Comparison of ENCODE assay signal across 32 cellular contexts in the genomic region with DNA sequence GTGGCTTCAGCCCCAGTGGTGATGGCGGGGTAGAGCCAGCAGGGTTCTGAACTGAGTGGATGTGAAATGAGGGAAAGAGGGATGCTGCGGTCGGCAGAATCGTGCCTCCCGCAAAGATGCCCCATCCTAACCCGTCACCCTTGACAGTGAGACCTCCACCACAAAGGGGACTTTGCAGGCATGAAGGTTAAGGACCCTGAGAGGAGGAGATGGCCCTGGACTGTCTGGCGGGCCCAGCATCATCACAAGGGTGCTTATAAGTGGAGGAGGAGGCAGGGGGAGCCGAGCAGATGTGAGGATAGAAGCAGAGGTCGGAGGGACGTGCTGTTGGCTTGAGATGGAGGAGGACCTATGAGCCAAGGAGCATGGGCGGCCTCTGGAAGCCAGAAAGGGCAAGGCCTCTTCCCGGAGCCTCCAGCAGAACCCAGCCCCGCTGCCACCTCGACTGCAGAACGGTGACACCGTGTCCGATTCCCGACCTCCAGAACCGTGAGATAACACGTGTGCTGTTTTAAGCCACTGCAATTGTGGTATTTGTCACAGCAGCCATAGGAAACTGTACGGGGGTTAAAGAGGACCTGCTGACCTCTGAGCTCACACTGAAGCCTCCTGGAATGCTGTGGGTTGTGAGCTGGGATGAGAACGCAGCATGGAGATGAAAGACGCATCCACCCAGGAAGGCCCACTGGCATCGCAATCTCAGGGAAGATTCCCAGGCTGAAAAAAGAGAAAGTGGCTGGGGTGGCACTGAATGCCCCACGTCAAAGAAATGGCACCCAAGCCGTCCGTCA. TPM values are rescaled to one million over a fixed set of nuclear protein-coding genes. Genes with fewer than 3 reads are reported as not detected.
A peak's percentile ranks its signal among the peaks of the same experiment; 100 is the strongest.
DNase-seq lines count a peak whose midpoint lies in the region; ATAC-seq, FAIRE-seq and TF ChIP-seq lines count a peak whose summit lies in the region.
"Had no signal": no experiment of that assay in that cellular context is flagged by ENCODE, and none has a peak within 500 bp of the region (broad histone marks: within the 10 kb centered on the region; RNA-seq: fewer than 3 reads in every experiment).

No MANE protein-coding gene starts in this region.

- 91 to 94% methylated on average over 27 of the region's 27 CpGs for WGBS in aorta, 2 donors

- peak overlapping the region; percentile 54 for H3K4me3 Mint-ChIP-seq in astrocyte (ENCODE audit: unreplicated experiment)
- no peak overlapping the region for H3K4me3 Mint-ChIP-seq in endothelial cell (ENCODE audit: unreplicated experiment)
- H3K4me3 Mint-ChIP-seq: activated CD8-positive, alpha-beta T cell treated with anti-CD3 and anti-CD28 coated beads for 36 hours; activated T-helper 1 cell treated with anti-CD3 and anti-CD28 coated beads, Interleukin-12 subunit alpha, Interleukin-12 subunit beta, Interleukin-2, Interleukin-4 antibody, amounts not matched to agents 30 ng/mL and 10 ng/mL and 1 ng/mL, durations not matched to agents 14 hours and 24 hours and 36 hours; brain; CD4-positive, CD25-positive, alpha-beta regulatory T cell; stimulated activated effector memory CD8-positive, alpha-beta T cell treated with anti-CD3 and anti-CD28 coated beads, Interleukin-12 subunit alpha, Interleukin-12 subunit beta, amount 100 ng/mL, for 72 hours had no signal

- H3K4me1 Mint-ChIP-seq in astrocyte (ENCODE audit: low read depth, unreplicated experiment) (peaks cover 15% of the 10 kb centered on the region), endothelial cell (ENCODE audit: unreplicated experiment) (peaks cover 27% of the 10 kb centered on the region)
- H3K4me1 Mint-ChIP-seq: CD4-positive, CD25-positive, alpha-beta regulatory T cell; stimulated activated effector memory CD8-positive, alpha-beta T cell treated with anti-CD3 and anti-CD28 coated beads, Interleukin-12 subunit alpha, Interleukin-12 subunit beta, amount 100 ng/mL, for 72 hours had no signal

- no peaks in the 10 kb centered on the region for H3K79me2 ChIP-seq in astrocyte (ENCODE audit: insufficient read depth, low read length)

- FAIRE-seq in astrocyte (lab: Jason Lieb, UNC) = no peak
- FAIRE-seq: GM19239, H54 had no signal

- H3K9ac ChIP-seq in astrocyte (ENCODE audit: low read length) = peak overlapping the region; percentile 8

- H2AFZ ChIP-seq in astrocyte (ENCODE audit: low read depth, low read length) = no peak overlapping the region

- peaks cover 19% of the 10 kb centered on the region for H3K4me1 ChIP-seq in astrocyte (ENCODE audit: insufficient read depth, low read length)
- peaks cover 22% of the 10 kb centered on the region for H3K4me1 ChIP-seq in lower lobe of right lung
- H3K4me1 ChIP-seq in aorta (ENCODE audit: control insufficient read depth in 1 of 2, insufficient read depth in 2 of 2, low read length in 2 of 2) = no peaks in the 10 kb centered on the region
- no peaks in the 10 kb centered on the region for H3K4me1 ChIP-seq in foreskin keratinocyte

- H3K4me3 ChIP-seq in astrocyte (ENCODE audit: insufficient read depth, low read depth, low read length) (no peak overlapping the region), lower lobe of right lung (no peak overlapping the region), aorta (ENCODE audit: low read length in 2 of 2) (no peak overlapping the region)
- H3K4me3 ChIP-seq: left lung, prostate gland, transverse colon had no signal

- H3K36me3 ChIP-seq in astrocyte (ENCODE audit: insufficient read depth, low read length) (no peaks in the 10 kb centered on the region), lower lobe of right lung (no peaks in the 10 kb centered on the region), aorta (ENCODE audit: control insufficient read depth in 1 of 2, insufficient read depth in 2 of 2, low read length in 1 of 2) (no peaks in the 10 kb centered on the region)
- H3K36me3 ChIP-seq: left lung, neutrophil, prostate gland, transverse colon had no signal

- peak; percentile 25 for DNase-seq in Right ventricle myocardium inferior (ENCODE audit: missing footprints)
- DNase-seq in cardiac septum (ENCODE audit: low spot score) = no peak
- peak; percentile 35 for DNase-seq in astrocyte (ENCODE audit: low read depth)
- DNase-seq in lower lobe of right lung = peak; percentile 40
- DNase-seq in aorta = peak; percentile 31 to 68
- DNase-seq in activated CD4-positive, alpha-beta T cell treated with anti-CD3 and anti-CD28 coated beads, Interleukin-2, amount 50 U/mL, for 4 hours = no peak
- no peak for DNase-seq in foreskin keratinocyte
- no peak for DNase-seq in endothelial cell (ENCODE audit: low spot score)
- DNase-seq: activated CD8-positive, alpha-beta memory T cell treated with anti-CD3 and anti-CD28 coated beads, Interleukin-2, amount 50 U/mL, for 48 hours; activated CD8-positive, alpha-beta T cell treated with anti-CD3 and anti-CD28 coated beads for 36 hours; activated naive CD4-positive, alpha-beta T cell treated with Interleukin-2 at 50 U/mL for 16 hours; CD4-positive, CD25-positive, alpha-beta regulatory T cell; DND-41; KG1; NCI-H1417; NCI-H2029 treated with DMSO at 0.1 percent for 48 hours; NCI-H2227 treated with DMSO at 0.1 percent for 48 hours; NCI-H526; PC-3; T-helper 2 cell; transverse colon had no signal

- H3K9me3 ChIP-seq in astrocyte (ENCODE audit: insufficient read depth, low read depth, low read length) (no peaks in the 10 kb centered on the region), lower lobe of right lung (no peaks in the 10 kb centered on the region), aorta (ENCODE audit: control insufficient read depth, low read length) (no peaks in the 10 kb centered on the region)
- H3K9me3 ChIP-seq: left lung, neutrophil, prostate gland, transverse colon had no signal

- H3K4me2 ChIP-seq in astrocyte (ENCODE audit: low read length) = peak overlapping the region; percentile 16

- H4K20me1 ChIP-seq in astrocyte (ENCODE audit: insufficient read depth, low read length) = no peaks in the 10 kb centered on the region

- no peak for ATAC-seq in Right ventricle myocardium inferior
- ATAC-seq in lower lobe of right lung = no peak
- ATAC-seq in aorta (ENCODE audit: low FRiP score) = no peak
- ATAC-seq in foreskin keratinocyte = no peak
- ATAC-seq: activated CD8-positive, alpha-beta T cell treated with anti-CD3 and anti-CD28 coated beads for 36 hours; left lung; PC-3; stimulated activated effector memory CD8-positive, alpha-beta T cell treated with anti-CD3 and anti-CD28 coated beads, Interleukin-12 subunit alpha, Interleukin-12 subunit beta, amount 100 ng/mL, for 72 hours had no signal

- H3K27me3 Mint-ChIP-seq in astrocyte (ENCODE audit: low read depth, unreplicated experiment) (peaks cover 28% of the 10 kb centered on the region), endothelial cell (ENCODE audit: unreplicated experiment) (peaks cover 7% of the 10 kb centered on the region)
- H3K27me3 Mint-ChIP-seq: brain had no signal

- H3K27ac ChIP-seq in astrocyte (ENCODE audit: low read depth, low read length) (no peak overlapping the region), lower lobe of right lung (no peak overlapping the region), aorta (ENCODE audit: low read depth in 1 of 2, low read length in 2 of 2) (no peak overlapping the region), foreskin keratinocyte (no peak overlapping the region)
- H3K27ac ChIP-seq: 22Rv1, left lung, neutrophil, prostate gland, transverse colon had no signal

- TF ChIP-seq CTCF in astrocyte (IDR thresholded peaks at IDR 0.05; ENCODE audit: insufficient read depth, low read depth, low read length) (no peak), lower lobe of right lung (IDR thresholded peaks at IDR 0.05) (no peak), foreskin keratinocyte (conservative IDR thresholded peaks at IDR 0.05) (no peak), endothelial cell (IDR thresholded peaks at IDR 0.05; ENCODE audit: unreplicated experiment) (no peak)

- H3K36me3 Mint-ChIP-seq in astrocyte (ENCODE audit: low read depth, unreplicated experiment) = peaks cover 3% of the 10 kb centered on the region
- H3K36me3 Mint-ChIP-seq in endothelial cell (ENCODE audit: low read depth, unreplicated experiment) = no peaks in the 10 kb centered on the region
- H3K36me3 Mint-ChIP-seq: brain; CD4-positive, CD25-positive, alpha-beta regulatory T cell; stimulated activated effector memory CD8-positive, alpha-beta T cell treated with anti-CD3 and anti-CD28 coated beads, Interleukin-12 subunit alpha, Interleukin-12 subunit beta, amount 100 ng/mL, for 72 hours had no signal

- H3K27ac Mint-ChIP-seq in astrocyte (ENCODE audit: unreplicated experiment) (peak overlapping the region; percentile 69), endothelial cell (ENCODE audit: unreplicated experiment) (no peak overlapping the region)
- H3K27ac Mint-ChIP-seq: activated CD8-positive, alpha-beta T cell treated with anti-CD3 and anti-CD28 coated beads for 36 hours; activated T-helper 1 cell treated with anti-CD3 and anti-CD28 coated beads, Interleukin-12 subunit alpha, Interleukin-12 subunit beta, Interleukin-2, Interleukin-4 antibody, amounts not matched to agents 30 ng/mL and 10 ng/mL and 1 ng/mL, durations not matched to agents 14 hours and 24 hours and 36 hours; CD4-positive, CD25-positive, alpha-beta regulatory T cell; stimulated activated effector memory CD8-positive, alpha-beta T cell treated with anti-CD3 and anti-CD28 coated beads, Interleukin-12 subunit alpha, Interleukin-12 subunit beta, amount 100 ng/mL, for 72 hours had no signal

- H3K9me3 Mint-ChIP-seq in astrocyte (ENCODE audit: unreplicated experiment) (peaks cover 7% of the 10 kb centered on the region), endothelial cell (ENCODE audit: unreplicated experiment) (no peaks in the 10 kb centered on the region)
- H3K9me3 Mint-ChIP-seq: activated CD8-positive, alpha-beta T cell treated with anti-CD3 and anti-CD28 coated beads for 36 hours; activated T-helper 1 cell treated with anti-CD3 and anti-CD28 coated beads, Interleukin-12 subunit alpha, Interleukin-12 subunit beta, Interleukin-2, Interleukin-4 antibody, amounts not matched to agents 30 ng/mL and 10 ng/mL and 1 ng/mL, durations not matched to agents 14 hours and 24 hours and 36 hours; CD4-positive, CD25-positive, alpha-beta regulatory T cell; stimulated activated effector memory CD8-positive, alpha-beta T cell treated with anti-CD3 and anti-CD28 coated beads, Interleukin-12 subunit alpha, Interleukin-12 subunit beta, amount 100 ng/mL, for 72 hours had no signal

- no peaks in the 10 kb centered on the region for H3K27me3 ChIP-seq in astrocyte (ENCODE audit: insufficient read depth, low read length)
- H3K27me3 ChIP-seq in lower lobe of right lung (ENCODE audit: low read depth) = no peaks in the 10 kb centered on the region
- H3K27me3 ChIP-seq in aorta (ENCODE audit: control insufficient read depth in 1 of 2, insufficient read depth in 2 of 2, low read length in 1 of 2) = no peaks in the 10 kb centered on the region
- peaks cover 15% of the 10 kb centered on the region for H3K27me3 ChIP-seq in foreskin keratinocyte
- H3K27me3 ChIP-seq: left lung, transverse colon had no signal

- intact Hi-C loops in Right ventricle myocardium inferior (cut with DNase I) = no loop called here
- intact Hi-C loops in cardiac septum (cut with DNase I) = no loop called here
- intact Hi-C loops in lower lobe of right lung (cut with DNase I) = no loop called here
- intact Hi-C loops in aorta (cut with DNase I) = no loop called here

RNA-seq across cellular contexts. Expression of a gene that starts 10.9 kb away (rescaled TPM):
- total RNA-seq in Right ventricle myocardium inferior (0.08 TPM), cardiac septum (0.19 TPM), astrocyte (not detected in 2 replicates), lower lobe of right lung (not detected), aorta (not detected), foreskin keratinocyte (not detected in 2 replicates), endothelial cell (ENCODE audit: unreplicated experiment) (not detected)
- polyA plus RNA-seq in aorta (not detected), foreskin keratinocyte (not detected in 2 replicates)
- total RNA-seq: activated CD8-positive, alpha-beta T cell treated with anti-CD3 and anti-CD28 coated beads for 36 hours; activated T-helper 1 cell treated with anti-CD3 and anti-CD28 coated beads, Interleukin-12 subunit alpha, Interleukin-12 subunit beta, Interleukin-2, Interleukin-4 antibody, amounts not matched to agents 30 ng/mL and 10 ng/mL and 1 ng/mL, durations not matched to agents 14 hours and 24 hours and 36 hours; CD4-positive, CD25-positive, alpha-beta regulatory T cell; glomerular endothelial cell; HT1080; left lung; PC-3; prostate gland; transverse colon had no signal
- polyA plus RNA-seq: CD4-positive, CD25-positive, alpha-beta regulatory T cell had no signal

Comparison
In these comparisons a context has a peak if more than half of its experiments do, and no peak if none do; other contexts are left out.
1. DNase-seq: peak in Right ventricle myocardium inferior (single experiment), astrocyte (single experiment), lower lobe of right lung (single experiment) and aorta (2 of 2); none in cardiac septum (single experiment), activated CD4-positive, alpha-beta T cell treated with anti-CD3 and anti-CD28 coated beads, Interleukin-2, amount 50 U/mL, for 4 hours (0 of 2), foreskin keratinocyte (0 of 2) and endothelial cell (single experiment).